ENCODE assay signal across 33 cellular contexts in genomic region chr11:106197438-106197837, GRCh38.
DNase-seq lines count a peak whose midpoint lies in the region; ATAC-seq and TF ChIP-seq lines count a peak whose summit lies in the region.
"Had no signal": no experiment of that assay in that cellular context is flagged by ENCODE, and none has a peak within 500 bp of the region (broad histone marks: within the 10 kb centered on the region; RNA-seq: fewer than 3 reads in every experiment).

No MANE protein-coding gene starts in this region.

- H3K4me1 ChIP-seq in smooth muscle cell (ENCODE audit: low read depth): no peaks in the 10 kb centered on the region
- H3K4me1 ChIP-seq: BLaER1; BLaER1 treated with 17β-estradiol and CSF1 and Interleukin-3, amounts not matched to agents 10 nM and 100 nM; Caco-2 had no signal

- H3K4me3 ChIP-seq in smooth muscle cell: no peak overlapping the region
- H3K4me3 ChIP-seq: A549; BLaER1; BLaER1 treated with 17β-estradiol and CSF1 and Interleukin-3, amounts not matched to agents 10 nM and 100 nM had no signal

- ATAC-seq in HG02938 (IDR thresholded peaks at IDR 0.05; ENCODE audit: unreplicated experiment) (peak; percentile 53), GM19328 (IDR thresholded peaks at IDR 0.05; ENCODE audit: unreplicated experiment) (no peak)
- ATAC-seq: A549; CD8-positive, alpha-beta T cell had no signal

- H4K20me1 ChIP-seq in smooth muscle cell (ENCODE audit: low read depth): no peaks in the 10 kb centered on the region
- H4K20me1 ChIP-seq: BLaER1; BLaER1 treated with 17β-estradiol and CSF1 and Interleukin-3, amounts not matched to agents 10 nM and 100 nM had no signal

- H3K27me3 ChIP-seq in smooth muscle cell (ENCODE audit: low read depth): no peaks in the 10 kb centered on the region
- H3K27me3 ChIP-seq: BLaER1; BLaER1 treated with 17β-estradiol and CSF1 and Interleukin-3, amounts not matched to agents 10 nM and 100 nM had no signal

- H3K27ac ChIP-seq in caudate nucleus (ENCODE audit: low read depth, low read length): peak overlapping the region; percentile 33
- H3K27ac ChIP-seq in smooth muscle cell (ENCODE audit: low read depth): no peak overlapping the region
- H3K27ac ChIP-seq: 22Rv1; A549; BLaER1; BLaER1 treated with 17β-estradiol and CSF1 and Interleukin-3, amounts not matched to agents 10 nM and 100 nM; C4-2B had no signal

- DNase-seq in caudate nucleus (lab: John Stamatoyannopoulos, UW) (peak in 17 of 61 donors; percentile 3 to 77 (median 17)), putamen (ENCODE audit: low spot score) (peak; percentile 48), smooth muscle cell (lab: John Stamatoyannopoulos, UW; ENCODE audit: unreplicated experiment) (no peak), medulla oblongata (ENCODE audit: extremely low spot score) (no peak), NCI-H1436 treated with DMSO at 0.1 percent for 48 hours (lab: John Stamatoyannopoulos, UW) (no peak), GM20000 (ENCODE audit: low spot score) (no peak)
- DNase-seq: 8988T; ACHN; AML-193; BE2C; C1 segment of cervical spinal cord; Caco-2; Calu3; CD4-positive, alpha-beta memory T cell; CD4-positive, alpha-beta T cell; CD4-positive, CD25-positive, alpha-beta regulatory T cell; CD8-positive, alpha-beta memory T cell; CD8-positive, alpha-beta T cell; COR-L47; DMS 273 treated with DMSO at 0.1 percent for 48 hours; DMS153; DMS53; DMS79; DMS79 treated with DMSO at 0.1 percent for 48 hours; DND-41; EL had no signal

- H3K9ac ChIP-seq in smooth muscle cell (ENCODE audit: low read depth): no peak overlapping the region
- H3K9ac ChIP-seq: BLaER1; BLaER1 treated with 17β-estradiol and CSF1 and Interleukin-3, amounts not matched to agents 10 nM and 100 nM had no signal

- no peaks in the 10 kb centered on the region for H3K36me3 ChIP-seq in smooth muscle cell (ENCODE audit: low read depth)
- H3K36me3 ChIP-seq: BE2C; BLaER1; BLaER1 treated with 17β-estradiol and CSF1 and Interleukin-3, amounts not matched to agents 10 nM and 100 nM had no signal

- H3K4me2 ChIP-seq in smooth muscle cell: peak overlapping the region; percentile 29
- H3K4me2 ChIP-seq: A549; BLaER1; BLaER1 treated with 17β-estradiol and CSF1 and Interleukin-3, amounts not matched to agents 10 nM and 100 nM had no signal

- H2AFZ ChIP-seq in smooth muscle cell (ENCODE audit: low read depth): peak overlapping the region; percentile 6

- H3F3A ChIP-seq in smooth muscle cell (ENCODE audit: low read depth): no peaks in the 10 kb centered on the region

- H3K9me3 ChIP-seq in smooth muscle cell (replicated peaks; ENCODE audit: low read depth): no peaks in the 10 kb centered on the region
- H3K9me3 ChIP-seq: A549, BE2C, BLaER1 had no signal

- H3K79me2 ChIP-seq in smooth muscle cell (ENCODE audit: low read depth): no peaks in the 10 kb centered on the region

- TF ChIP-seq CTCF in smooth muscle cell (IDR thresholded peaks at IDR 0.05; ENCODE audit: borderline replicate concordance, insufficient read depth, poor library complexity, severe bottlenecking): no peak
- TF ChIP-seq CTCF in GM20000 (IDR thresholded peaks at IDR 0.05; ENCODE audit: extremely low read depth, missing control alignments): no peak
